ENCODE assay signal across 1 cellular context in the genomic region with DNA sequence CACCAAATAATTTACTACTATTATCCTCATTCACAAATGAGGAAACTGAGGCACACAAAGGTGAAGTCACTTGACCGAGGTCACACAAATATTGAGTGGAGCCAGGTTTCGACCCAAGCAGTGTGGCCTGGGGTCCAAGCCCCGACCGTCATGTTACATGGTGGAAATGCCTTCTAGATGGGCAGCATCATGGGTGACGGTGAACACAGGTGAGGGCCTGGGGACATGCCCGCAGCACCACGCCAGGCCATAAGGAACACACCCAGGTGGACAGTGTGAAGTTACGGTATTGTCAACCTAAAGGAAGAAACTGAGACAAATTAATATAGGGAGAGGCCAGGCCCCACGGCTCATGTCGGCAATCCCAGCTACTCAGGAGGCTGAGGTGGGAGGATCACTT.
TF ChIP-seq lines count a peak whose summit lies in the region.

No MANE protein-coding gene starts in this region.

TF ChIP-seq in IMR-90, 13 proteins besides CTCF, POLR2A, EP300 and RAD21:
- TF ChIP-seq MAFK (IDR thresholded peaks at IDR 0.05; ENCODE audit: low read depth, low read length) = no peak
- TF ChIP-seq RCOR1 (IDR thresholded peaks at IDR 0.05; ENCODE audit: insufficient replicate concordance, low read length) = no peak
- TF ChIP-seq ELK1 (IDR thresholded peaks at IDR 0.05; ENCODE audit: borderline replicate concordance, low read depth, low read length) = no peak
- no peak for TF ChIP-seq MAZ (IDR thresholded peaks at IDR 0.05; ENCODE audit: borderline replicate concordance, low read depth, low read length)
- no peak for TF ChIP-seq MXI1 (IDR thresholded peaks at IDR 0.05; ENCODE audit: borderline replicate concordance, low read depth, low read length)
- TF ChIP-seq SMC3 (IDR thresholded peaks at IDR 0.05; ENCODE audit: low read depth, low read length) = no peak
- TF ChIP-seq USF2 (IDR thresholded peaks at IDR 0.05; ENCODE audit: low read depth, low read length) = no peak
- no peak for TF ChIP-seq RFX5 (IDR thresholded peaks at IDR 0.05; ENCODE audit: low read depth, low read length)
- no peak for TF ChIP-seq FOS (IDR thresholded peaks at IDR 0.05; ENCODE audit: low read depth, low read length)
